In the genomic region with DNA sequence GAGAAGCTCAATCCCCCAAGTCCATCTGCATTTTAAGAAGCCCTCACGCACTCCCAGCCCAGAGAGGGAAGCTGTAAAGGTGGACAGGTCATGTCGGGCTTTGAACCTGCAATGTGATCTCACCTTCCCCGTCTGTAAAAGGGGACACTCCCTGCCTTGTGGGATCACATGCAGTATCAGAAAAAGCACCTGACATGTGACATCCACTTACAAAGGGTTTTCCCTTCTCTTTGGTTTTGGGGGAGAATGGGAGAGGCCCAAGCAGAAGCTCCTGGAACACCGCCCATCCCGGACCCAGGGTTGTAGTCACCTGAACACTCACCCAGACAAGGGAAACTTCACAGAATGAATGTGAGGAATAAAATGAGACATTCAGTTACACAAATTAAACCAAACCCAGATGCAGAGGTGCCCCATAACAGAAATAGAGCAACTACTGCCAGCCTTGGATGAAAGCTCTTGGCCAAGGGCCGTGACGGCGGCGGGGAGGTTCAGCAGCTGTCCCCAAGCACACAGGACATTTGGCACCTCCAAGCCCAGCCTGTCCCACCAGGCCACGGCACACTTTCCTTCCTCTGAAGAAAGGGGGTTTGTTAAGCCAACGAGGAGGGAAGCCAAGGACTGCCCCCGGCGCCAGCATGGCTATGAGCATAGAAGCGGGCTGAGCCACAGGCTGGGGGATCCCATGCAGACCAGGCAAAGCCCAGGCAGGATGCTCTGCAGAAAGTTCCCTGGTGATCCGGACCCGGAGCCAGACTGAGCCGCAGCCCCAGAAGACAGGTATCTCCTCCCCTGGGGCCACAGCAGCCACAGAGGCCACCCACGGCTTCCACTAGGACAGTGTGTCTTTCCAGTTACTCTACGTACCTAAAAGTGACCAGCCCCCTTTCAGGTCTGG, we compare ENCODE assay signal across 17 cellular contexts. TPM values are rescaled to one million over a fixed set of nuclear protein-coding genes. Genes with fewer than 3 reads are reported as not detected.
DNase-seq lines count a peak whose midpoint lies in the region; ATAC-seq and TF ChIP-seq lines count a peak whose summit lies in the region.
"Had no signal": no experiment of that assay in that cellular context is flagged by ENCODE, and none has a peak within 500 bp of the region (broad histone marks: within the 10 kb centered on the region; RNA-seq: fewer than 3 reads in every experiment).

No MANE protein-coding gene starts in this region.

- H3K4me3 ChIP-seq in spleen (peak overlapping the region in 1 of 8 donors; percentile 95), SK-N-SH (ENCODE audit: low read depth in 2 of 2, low read length in 1 of 2) (no peak overlapping the region)
- H3K4me3 ChIP-seq: HAP-1, hepatocyte, suprapubic skin had no signal

- peak; percentile 49 for DNase-seq in G401 (ENCODE audit: low spot score)
- peak; percentile 14 for DNase-seq in activated B cell treated with CpG ODN at 0.5 μM for 24 hours
- DNase-seq in spleen: peak; percentile 75
- no peak for DNase-seq in AG08396 (ENCODE audit: low spot score)
- no peak for DNase-seq in SK-N-SH
- no peak for DNase-seq in SKM-1 treated with dmso at 0.1 percent for 144 hours (lab: John Stamatoyannopoulos, UW; ENCODE audit: unreplicated experiment)
- DNase-seq: activated gamma-delta T cell, left cardiac atrium, NCI-H1048, NCI-H2107, retina had no signal

- in situ Hi-C loops in G401 (cut with HindIII; ENCODE audit: low sequenced_read_pairs): no loop called here

- H4K20me1 ChIP-seq in SK-N-SH (ENCODE audit: insufficient read depth): peaks cover 28% of the 10 kb centered on the region

- POLR2A ChIA-PET in activated B cell treated with CpG ODN at 0.5 μM for 24 hours (lab: Charles Lee) (interaction anchor here (0.7 to 6.3 kb wide), 5 partner anchors 10 to 36 kb away, joined by 3 to 68 read pairs (median 7); no protein-coding TSS in a partner anchor), SK-N-SH (lab: Yijun Ruan, JAX) (interaction anchor here (1.2 kb wide), 1 partner anchor 10 kb away, joined by 3 read pairs; no protein-coding TSS in a partner anchor)

- WGBS in spleen, 5 donors: 82 to 89% (median 87%) methylated on average over 18 to 19 of the region's 19 CpGs
- 91% methylated on average over 15 of the region's 19 CpGs for WGBS in SK-N-SH (ENCODE audit: low lambda C conversion rate)

- intact Hi-C loops in activated B cell treated with CpG ODN at 0.5 μM for 24 hours (cut with micrococcal nuclease) (no loop called here), spleen (cut with DNase I; ENCODE audit: low total_unique reads) (no loop called here)

- H3F3A ChIP-seq in SK-N-SH (replicated peaks; ENCODE audit: insufficient read depth): no peaks in the 10 kb centered on the region

- peak overlapping the region; percentile 70 for H3K27ac Mint-ChIP-seq in activated B cell treated with CpG ODN at 0.5 μM for 24 hours

- no peak for ATAC-seq in activated B cell treated with CpG ODN at 0.5 μM for 24 hours (ENCODE audit: low read depth)
- ATAC-seq: left cardiac atrium, Panc1, SK-N-SH treated with all-trans-retinoic acid at 6 μM for 48 hours had no signal

- TF ChIP-seq EP300 in SK-N-SH (IDR thresholded peaks at IDR 0.05; ENCODE audit: borderline replicate concordance in 1 of 2, low read depth in 1 of 2, low read length in 1 of 2): no peak

- H3K9ac ChIP-seq in SK-N-SH: no peak overlapping the region

- no peaks in the 10 kb centered on the region for H3K9me3 Mint-ChIP-seq in activated B cell treated with CpG ODN at 0.5 μM for 24 hours

- no peak for TF ChIP-seq POLR2A in spleen (IDR thresholded peaks at IDR 0.05)

- peaks cover 0 to 5% (median 0%) of the 10 kb centered on the region in 6 donors for H3K36me3 ChIP-seq in spleen
- H3K36me3 ChIP-seq in SK-N-SH (replicated peaks in 1 of 2; ENCODE audit: control insufficient read depth in 1 of 2, insufficient read depth in 2 of 2, low read length in 1 of 2): peaks cover 0 to 4% of the 10 kb centered on the region in 2 experiments
- H3K36me3 ChIP-seq: HAP-1, suprapubic skin had no signal

- H3K36me3 Mint-ChIP-seq in activated B cell treated with CpG ODN at 0.5 μM for 24 hours (ENCODE audit: low read depth): peaks cover 10% of the 10 kb centered on the region

- CTCF ChIA-PET in activated B cell treated with CpG ODN at 0.5 μM for 24 hours (lab: Charles Lee) (interaction anchor here (4.5 kb wide), 1 partner anchor 28 kb away, joined by 23 read pairs; no protein-coding TSS in a partner anchor), SK-N-SH (lab: Yijun Ruan, JAX) (interaction anchor here (0.9 to 7.2 kb wide), 4 partner anchors 29 to 212 kb away, joined by 3 to 62 read pairs (median 18); no protein-coding TSS in a partner anchor)

- H3K27me3 ChIP-seq in layer of hippocampus (ENCODE audit: control insufficient read depth, insufficient read depth, low read length): no peaks in the 10 kb centered on the region
- no peaks in the 10 kb centered on the region for H3K27me3 ChIP-seq in spleen (replicated peaks in 1 of 7)
- H3K27me3 ChIP-seq in SK-N-SH (ENCODE audit: insufficient read depth): no peaks in the 10 kb centered on the region
- H3K27me3 ChIP-seq: hepatocyte, suprapubic skin had no signal

- TF ChIP-seq CTCF in activated B cell treated with CpG ODN at 0.5 μM for 24 hours (IDR thresholded peaks at IDR 0.05) (no peak), spleen (IDR thresholded peaks at IDR 0.05 in 8 of 11, conservative IDR thresholded peaks at IDR 0.05 in 3 of 11) (no peak), SK-N-SH (IDR thresholded peaks at IDR 0.05) (no peak)

- no peaks in the 10 kb centered on the region for H3K9me3 ChIP-seq in spleen
- no peaks in the 10 kb centered on the region for H3K9me3 ChIP-seq in SK-N-SH
- H3K9me3 ChIP-seq: HAP-1, suprapubic skin had no signal

- H3K27me3 Mint-ChIP-seq in activated B cell treated with CpG ODN at 0.5 μM for 24 hours: no peaks in the 10 kb centered on the region

- no peak overlapping the region for H3K4me2 ChIP-seq in SK-N-SH
- H3K4me2 ChIP-seq: hepatocyte had no signal

- peaks cover 66% of the 10 kb centered on the region for H3K4me1 Mint-ChIP-seq in activated B cell treated with CpG ODN at 0.5 μM for 24 hours

- H3K4me1 ChIP-seq in spleen (peaks cover 35 to 96% (median 75%) of the 10 kb centered on the region in 6 donors), SK-N-SH (ENCODE audit: control insufficient read depth in 1 of 2, insufficient read depth in 2 of 2, low read depth in 1 of 2, low read length in 1 of 2) (peaks cover 12 to 35% of the 10 kb centered on the region in 2 experiments; a peak in 2 of 4 replicates)

- TF ChIP-seq RAD21 in SK-N-SH (IDR thresholded peaks at IDR 0.05; ENCODE audit: low read length): no peak

- peak overlapping the region; percentile 19 for H3K4me3 Mint-ChIP-seq in activated B cell treated with CpG ODN at 0.5 μM for 24 hours

- peaks cover 47% of the 10 kb centered on the region for H3K79me2 ChIP-seq in SK-N-SH (ENCODE audit: insufficient read depth)

- H3K9me2 ChIP-seq in SK-N-SH: no peaks in the 10 kb centered on the region

- H2AFZ ChIP-seq in SK-N-SH (ENCODE audit: low read depth): no peak overlapping the region
- H2AFZ ChIP-seq: hepatocyte had no signal

- H3K27ac ChIP-seq in layer of hippocampus (ENCODE audit: low read depth, low read length) (peak overlapping the region; percentile 57), spleen (peak overlapping the region in 7 of 8 donors; percentile 87 to 98 (median 93)), SK-N-SH (ENCODE audit: low read depth in 2 of 2, low read length in 1 of 2) (no peak overlapping the region)
- H3K27ac ChIP-seq: hepatocyte, suprapubic skin had no signal

TF ChIP-seq in SK-N-SH, 30 proteins besides CTCF, POLR2A, EP300 and RAD21:
- TF ChIP-seq, protein P1, sequence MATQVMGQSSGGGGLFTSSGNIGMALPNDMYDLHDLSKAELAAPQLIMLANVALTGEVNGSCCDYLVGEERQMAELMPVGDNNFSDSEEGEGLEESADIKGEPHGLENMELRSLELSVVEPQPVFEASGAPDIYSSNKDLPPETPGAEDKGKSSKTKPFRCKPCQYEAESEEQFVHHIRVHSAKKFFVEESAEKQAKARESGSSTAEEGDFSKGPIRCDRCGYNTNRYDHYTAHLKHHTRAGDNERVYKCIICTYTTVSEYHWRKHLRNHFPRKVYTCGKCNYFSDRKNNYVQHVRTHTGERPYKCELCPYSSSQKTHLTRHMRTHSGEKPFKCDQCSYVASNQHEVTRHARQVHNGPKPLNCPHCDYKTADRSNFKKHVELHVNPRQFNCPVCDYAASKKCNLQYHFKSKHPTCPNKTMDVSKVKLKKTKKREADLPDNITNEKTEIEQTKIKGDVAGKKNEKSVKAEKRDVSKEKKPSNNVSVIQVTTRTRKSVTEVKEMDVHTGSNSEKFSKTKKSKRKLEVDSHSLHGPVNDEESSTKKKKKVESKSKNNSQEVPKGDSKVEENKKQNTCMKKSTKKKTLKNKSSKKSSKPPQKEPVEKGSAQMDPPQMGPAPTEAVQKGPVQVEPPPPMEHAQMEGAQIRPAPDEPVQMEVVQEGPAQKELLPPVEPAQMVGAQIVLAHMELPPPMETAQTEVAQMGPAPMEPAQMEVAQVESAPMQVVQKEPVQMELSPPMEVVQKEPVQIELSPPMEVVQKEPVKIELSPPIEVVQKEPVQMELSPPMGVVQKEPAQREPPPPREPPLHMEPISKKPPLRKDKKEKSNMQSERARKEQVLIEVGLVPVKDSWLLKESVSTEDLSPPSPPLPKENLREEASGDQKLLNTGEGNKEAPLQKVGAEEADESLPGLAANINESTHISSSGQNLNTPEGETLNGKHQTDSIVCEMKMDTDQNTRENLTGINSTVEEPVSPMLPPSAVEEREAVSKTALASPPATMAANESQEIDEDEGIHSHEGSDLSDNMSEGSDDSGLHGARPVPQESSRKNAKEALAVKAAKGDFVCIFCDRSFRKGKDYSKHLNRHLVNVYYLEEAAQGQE (IDR thresholded peaks at IDR 0.05; ENCODE audit: low read depth, low read length): no peak
- TF ChIP-seq MXI1 (IDR thresholded peaks at IDR 0.05; ENCODE audit: low read depth, low read length) (no peak), SMC3 (IDR thresholded peaks at IDR 0.05; ENCODE audit: low read depth, low read length) (no peak)
- TF ChIP-seq, protein P2, sequence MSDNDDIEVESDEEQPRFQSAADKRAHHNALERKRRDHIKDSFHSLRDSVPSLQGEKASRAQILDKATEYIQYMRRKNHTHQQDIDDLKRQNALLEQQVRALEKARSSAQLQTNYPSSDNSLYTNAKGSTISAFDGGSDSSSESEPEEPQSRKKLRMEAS (IDR thresholded peaks at IDR 0.05; ENCODE audit: low read depth): no peak

RNA-seq across cellular contexts. Expression of a gene that starts 3.8 kb away (rescaled TPM):
- 28.4 and 58.9 TPM in 2 replicates for total RNA-seq in G401 (2014; rRNA removed; shearing (Covaris generic))
- 78.9 and 81.4 TPM in 2 replicates for total RNA-seq in activated B cell treated with CpG ODN at 0.5 μM for 24 hours
- total RNA-seq in spleen: 10 to 100 TPM; 45.4 to 73.4 (median 51.5) TPM
- 10 to 100 TPM; 37.7 to 49.2 (median 41.3) TPM for polyA plus RNA-seq in spleen
- 109 and 139 TPM in 2 replicates for polyA plus RNA-seq in SK-N-SH (2012; rRNA removed)
- polyA plus RNA-seq in SK-N-SH (2012; cell fraction: cytosol; rRNA removed): 74.7 and 105 TPM in 2 replicates
- polyA plus RNA-seq in SK-N-SH (2012; cell fraction: nucleus; rRNA removed): 86.6 and 146 TPM in 2 replicates

Comparison
In these comparisons a context has a peak if more than half of its experiments do, and no peak if none do; other contexts are left out.
1. DNase-seq: peak in G401 (single experiment), activated B cell treated with CpG ODN at 0.5 μM for 24 hours (single experiment) and spleen (single experiment); none in AG08396 (single experiment), SK-N-SH (single experiment) and SKM-1 treated with dmso at 0.1 percent for 144 hours (single experiment).
2. H3K27ac ChIP-seq: peak in layer of hippocampus (single experiment) and spleen (7 of 8); none in SK-N-SH (0 of 2).